Comparison of ENCODE assay signal across 1 cellular context in the genomic region with DNA sequence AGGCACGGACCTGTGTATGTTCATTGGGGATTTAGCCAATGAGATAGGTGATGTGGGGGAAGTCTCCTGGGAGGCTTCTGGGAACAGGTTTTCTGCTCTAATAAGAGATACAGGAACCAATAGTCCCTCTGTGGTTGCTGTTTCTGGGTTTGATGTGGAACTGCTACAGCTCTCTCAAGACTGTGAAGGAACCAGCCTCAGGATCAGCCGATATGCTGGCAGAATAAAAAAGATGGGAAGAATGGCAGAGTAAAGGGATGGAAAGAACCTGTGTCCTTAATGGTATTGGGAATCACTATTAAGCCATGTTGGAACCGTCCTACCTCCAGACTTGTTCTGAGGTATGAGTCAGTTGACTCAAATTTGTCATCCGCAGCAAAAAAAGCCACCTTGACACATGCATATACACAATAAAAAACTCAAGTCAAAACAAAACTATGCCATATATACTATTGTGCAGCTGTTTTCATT.
A peak's percentile ranks its signal among the peaks of the same experiment; 100 is the strongest.
TF ChIP-seq lines count a peak whose summit lies in the region.

No MANE protein-coding gene starts in this region.

TF ChIP-seq in IMR-90, 13 proteins besides CTCF, POLR2A, EP300 and RAD21:
- peak; percentile 65 for TF ChIP-seq MAFK (IDR thresholded peaks at IDR 0.05; ENCODE audit: low read depth, low read length)
- no peak for TF ChIP-seq CEBPB (IDR thresholded peaks at IDR 0.05; ENCODE audit: low read depth, low read length)
- no peak for TF ChIP-seq MXI1 (IDR thresholded peaks at IDR 0.05; ENCODE audit: borderline replicate concordance, low read depth, low read length)
